22 cellular contexts compared by ENCODE assay signal in the genomic region with DNA sequence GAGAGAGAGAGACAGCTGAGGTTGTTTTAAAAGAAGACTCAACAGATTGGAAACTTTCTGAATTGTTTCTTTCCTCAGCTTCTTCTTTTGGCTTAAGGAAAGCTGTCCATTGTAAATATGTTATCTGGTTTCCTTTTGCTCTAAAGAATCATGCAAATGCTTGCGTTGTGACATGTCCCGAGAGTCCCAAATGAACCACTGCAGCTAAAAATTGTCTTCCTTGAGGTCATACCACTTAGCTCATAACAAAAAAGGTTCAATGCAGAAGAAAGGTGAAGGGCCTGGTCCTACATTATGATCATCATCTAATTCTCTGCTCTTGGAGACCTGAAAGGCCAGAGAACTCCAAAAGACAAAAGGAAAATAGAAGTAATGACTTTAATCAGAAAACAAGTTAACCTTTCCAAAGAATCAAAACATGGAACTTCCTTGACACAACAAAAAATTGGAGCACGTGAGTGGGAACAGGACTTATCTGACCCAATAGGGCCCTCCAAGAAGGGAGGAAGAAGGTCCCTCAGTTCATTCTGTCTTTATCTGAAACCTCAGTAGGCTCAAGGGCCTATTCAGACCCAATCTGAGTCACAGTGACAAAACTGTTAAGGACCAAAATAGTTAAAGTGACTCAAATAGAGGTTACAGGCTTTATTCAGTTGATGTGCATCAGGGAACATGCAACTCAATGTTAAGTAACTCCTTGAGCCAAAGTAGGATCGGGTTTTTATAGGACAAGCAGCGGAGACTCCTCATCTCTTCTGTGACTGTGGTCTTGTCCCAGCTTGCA. TPM values are rescaled to one million over a fixed set of nuclear protein-coding genes. Genes with fewer than 3 reads are reported as not detected.
A peak's percentile ranks its signal among the peaks of the same experiment; 100 is the strongest.
DNase-seq lines count a peak whose midpoint lies in the region; ATAC-seq, FAIRE-seq and TF ChIP-seq lines count a peak whose summit lies in the region.
"Had no signal": no experiment of that assay in that cellular context is flagged by ENCODE, and none has a peak within 500 bp of the region (broad histone marks: within the 10 kb centered on the region; RNA-seq: fewer than 3 reads in every experiment).

No MANE protein-coding gene starts in this region.

- no peaks in the 10 kb centered on the region for H3K9me3 Mint-ChIP-seq in activated CD8-positive, alpha-beta T cell treated with anti-CD3 and anti-CD28 coated beads for 36 hours
- H3K9me3 Mint-ChIP-seq in activated CD8-positive, alpha-beta T cell treated with anti-CD3 and anti-CD28 coated beads, Interleukin-2, amount 10 ng/mL, durations not matched to agents 7 days and 5 days (ENCODE audit: insufficient read depth), result no peaks in the 10 kb centered on the region
- no peaks in the 10 kb centered on the region for H3K9me3 Mint-ChIP-seq in effector memory CD8-positive, alpha-beta T cell
- H3K9me3 Mint-ChIP-seq: activated T-cell treated with anti-CD3 and anti-CD28 coated beads, Interleukin-2, amount 50 U/mL, for 24 hours; WTC11 had no signal

- no peaks in the 10 kb centered on the region for H3K9me1 ChIP-seq in endothelial cell of umbilical vein (replicated peaks; ENCODE audit: control insufficient read depth, extremely low read depth, insufficient read depth, low read length)

- no peak for TF ChIP-seq CTCF in activated CD8-positive, alpha-beta T cell treated with anti-CD3 and anti-CD28 coated beads for 36 hours (IDR thresholded peaks at IDR 0.05)
- TF ChIP-seq CTCF in endothelial cell of umbilical vein (IDR thresholded peaks at IDR 0.05; ENCODE audit: extremely low read depth in 1 of 2, insufficient read depth in 1 of 2, low read depth in 1 of 2, low read length in 2 of 2), result no peak

- no peak overlapping the region for H3K9ac ChIP-seq in endothelial cell of umbilical vein (replicated peaks; ENCODE audit: extremely low read depth, insufficient read depth, low read length)
- H3K9ac ChIP-seq: parathyroid adenoma had no signal

- CTCF ChIA-PET in activated CD8-positive, alpha-beta T cell treated with anti-CD3 and anti-CD28 coated beads for 36 hours (lab: Charles Lee), result interaction anchor here (1.9 to 2.7 kb wide), 2 partner anchors 9 to 11 kb away, joined by 4 to 14 read pairs; no protein-coding TSS in a partner anchor
- CTCF ChIA-PET in activated CD8-positive, alpha-beta T cell treated with anti-CD3 and anti-CD28 coated beads, Interleukin-2, amount 10 ng/mL, durations not matched to agents 7 days and 5 days (lab: Charles Lee), result interaction anchor here (1.1 kb wide), 1 partner anchor 10 kb away, joined by 5 read pairs; no protein-coding TSS in a partner anchor
- CTCF ChIA-PET in endothelial cell of umbilical vein (lab: Charles Lee), result no interaction called here

- peaks cover 48% of the 10 kb centered on the region for H3K4me1 Mint-ChIP-seq in activated CD8-positive, alpha-beta T cell treated with anti-CD3 and anti-CD28 coated beads for 36 hours (ENCODE audit: low read depth)
- H3K4me1 Mint-ChIP-seq in activated CD8-positive, alpha-beta T cell treated with anti-CD3 and anti-CD28 coated beads, Interleukin-2, amount 10 ng/mL, durations not matched to agents 7 days and 5 days (ENCODE audit: low read depth), result peaks cover 5% of the 10 kb centered on the region
- peaks cover 2 to 5% of the 10 kb centered on the region in 2 donors for H3K4me1 Mint-ChIP-seq in effector memory CD8-positive, alpha-beta T cell (ENCODE audit: low read depth in 2 of 2)

- no peaks in the 10 kb centered on the region for H3K36me3 Mint-ChIP-seq in activated CD8-positive, alpha-beta T cell treated with anti-CD3 and anti-CD28 coated beads for 36 hours (ENCODE audit: low read depth)
- no peaks in the 10 kb centered on the region for H3K36me3 Mint-ChIP-seq in activated CD8-positive, alpha-beta T cell treated with anti-CD3 and anti-CD28 coated beads, Interleukin-2, amount 10 ng/mL, durations not matched to agents 7 days and 5 days (ENCODE audit: low read depth)
- H3K36me3 Mint-ChIP-seq in effector memory CD8-positive, alpha-beta T cell (ENCODE audit: insufficient read depth), result no peaks in the 10 kb centered on the region
- H3K36me3 Mint-ChIP-seq: WTC11 had no signal

- H3K4me1 ChIP-seq in endothelial cell of umbilical vein (ENCODE audit: control insufficient read depth, extremely low read depth, insufficient read depth, low read length), result peaks cover 17% of the 10 kb centered on the region
- H3K4me1 ChIP-seq: ascending aorta, parathyroid adenoma had no signal

- no peak for TF ChIP-seq POLR2A in endothelial cell of umbilical vein (IDR thresholded peaks at IDR 0.05; ENCODE audit: low read depth, low read length)

- no peak for DNase-seq in activated CD8-positive, alpha-beta T cell treated with anti-CD3 and anti-CD28 coated beads for 36 hours
- no peak for DNase-seq in activated CD8-positive, alpha-beta T cell treated with anti-CD3 and anti-CD28 coated beads, Interleukin-2, amount 10 ng/mL, durations not matched to agents 7 days and 5 days
- DNase-seq in endothelial cell of umbilical vein (ENCODE audit: low read depth, low spot score), result no peak
- DNase-seq in ecto neural progenitor cell (ENCODE audit: low spot score), result no peak
- DNase-seq in effector memory CD8-positive, alpha-beta T cell, result no peak
- no peak for DNase-seq in SW 1271 (lab: John Stamatoyannopoulos, UW)
- DNase-seq: activated T-cell treated with anti-CD3 and anti-CD28 coated beads, Interleukin-2, amount 50 U/mL, for 24 hours; CD4-positive, alpha-beta memory T cell; cortex of kidney; mucosa of descending colon; NCI-H1092 treated with DMSO at 0.1 percent for 48 hours; stimulated activated CD4-positive, alpha-beta T cell treated with anti-CD3 and anti-CD28 coated beads, Interleukin-12 subunit alpha, Interleukin-12 subunit beta, amount 100 ng/mL, for 4 hours had no signal

- H3K27ac ChIP-seq in endothelial cell of umbilical vein (ENCODE audit: insufficient read depth, low read depth, low read length), result no peak overlapping the region
- H3K27ac ChIP-seq: ascending aorta, hepatocyte, parathyroid adenoma, SK-N-MC had no signal

- FAIRE-seq in endothelial cell of umbilical vein (lab: Jason Lieb, UNC), result peak; percentile 86
- FAIRE-seq: GM18507 had no signal

- no peaks in the 10 kb centered on the region for H4K20me1 ChIP-seq in endothelial cell of umbilical vein (replicated peaks; ENCODE audit: control insufficient read depth, extremely low read depth, insufficient read depth, low read length)

- intact Hi-C loops in activated CD8-positive, alpha-beta T cell treated with anti-CD3 and anti-CD28 coated beads for 36 hours (cut with micrococcal nuclease), result no loop called here
- intact Hi-C loops in endothelial cell of umbilical vein (cut with micrococcal nuclease), result loop anchor here (10.0 kb wide), 1 partner anchor 315 kb away; no protein-coding TSS in a partner anchor

- H3K27ac Mint-ChIP-seq in activated CD8-positive, alpha-beta T cell treated with anti-CD3 and anti-CD28 coated beads for 36 hours, result no peak overlapping the region
- no peak overlapping the region for H3K27ac Mint-ChIP-seq in activated CD8-positive, alpha-beta T cell treated with anti-CD3 and anti-CD28 coated beads, Interleukin-2, amount 10 ng/mL, durations not matched to agents 7 days and 5 days
- H3K27ac Mint-ChIP-seq in effector memory CD8-positive, alpha-beta T cell, result no peak overlapping the region
- H3K27ac Mint-ChIP-seq: activated T-cell treated with anti-CD3 and anti-CD28 coated beads, Interleukin-2, amount 50 U/mL, for 24 hours; WTC11 had no signal

- H3K9me3 ChIP-seq in endothelial cell of umbilical vein (replicated peaks; ENCODE audit: control insufficient read depth, insufficient read depth, low read length), result no peaks in the 10 kb centered on the region
- H3K9me3 ChIP-seq: ascending aorta, mucosa of descending colon had no signal

- no peak overlapping the region for H3K4me3 Mint-ChIP-seq in activated CD8-positive, alpha-beta T cell treated with anti-CD3 and anti-CD28 coated beads for 36 hours
- H3K4me3 Mint-ChIP-seq in activated CD8-positive, alpha-beta T cell treated with anti-CD3 and anti-CD28 coated beads, Interleukin-2, amount 10 ng/mL, durations not matched to agents 7 days and 5 days, result no peak overlapping the region
- no peak overlapping the region for H3K4me3 Mint-ChIP-seq in effector memory CD8-positive, alpha-beta T cell
- H3K4me3 Mint-ChIP-seq: activated T-cell treated with anti-CD3 and anti-CD28 coated beads, Interleukin-2, amount 50 U/mL, for 24 hours; WTC11 had no signal

- dilution Hi-C loops in endothelial cell of umbilical vein (cut with MboI; ENCODE audit: extremely low pct_ligation_motif_present, low sequenced_read_pairs), result no loop called here

- no peak overlapping the region for H3K4me3 ChIP-seq in endothelial cell of umbilical vein (replicated peaks in 1 of 3; ENCODE audit: insufficient read depth in 1 of 3, low read depth in 1 of 3, low read length in 3 of 3)
- H3K4me3 ChIP-seq: ascending aorta, hepatocyte, mucosa of descending colon, SK-N-MC had no signal

- no peak overlapping the region for H2AFZ ChIP-seq in endothelial cell of umbilical vein (ENCODE audit: low read depth, low read length)
- H2AFZ ChIP-seq: hepatocyte, parathyroid adenoma had no signal

- no peaks in the 10 kb centered on the region for H3K36me3 ChIP-seq in endothelial cell of umbilical vein (ENCODE audit: control insufficient read depth in 2 of 2, extremely low read depth in 1 of 2, insufficient read depth in 2 of 2, low read length in 2 of 2)
- H3K36me3 ChIP-seq: ascending aorta had no signal

- BruUV-seq in endothelial cell of umbilical vein (replicated peaks; lab: Mats Ljungman, UMichigan), result no TSS peak

- ATAC-seq in activated CD8-positive, alpha-beta T cell treated with anti-CD3 and anti-CD28 coated beads for 36 hours, result peak; percentile 66
- ATAC-seq in activated CD8-positive, alpha-beta T cell treated with anti-CD3 and anti-CD28 coated beads, Interleukin-2, amount 10 ng/mL, durations not matched to agents 7 days and 5 days, result no peak
- ATAC-seq in GM21526 (IDR thresholded peaks at IDR 0.05; ENCODE audit: low FRiP score, unreplicated experiment) (peak; percentile 70), HG03066 (IDR thresholded peaks at IDR 0.05; ENCODE audit: low read depth, unreplicated experiment) (peak; percentile 54)
- ATAC-seq in effector memory CD8-positive, alpha-beta T cell (replicated peaks), result no peak
- ATAC-seq: mucosa of descending colon, WTC11 had no signal

- H3K4me2 ChIP-seq in endothelial cell of umbilical vein (ENCODE audit: insufficient read depth, low read length), result no peak overlapping the region
- H3K4me2 ChIP-seq: hepatocyte had no signal

- no peaks in the 10 kb centered on the region for H3K27me3 Mint-ChIP-seq in activated CD8-positive, alpha-beta T cell treated with anti-CD3 and anti-CD28 coated beads for 36 hours
- H3K27me3 Mint-ChIP-seq in activated CD8-positive, alpha-beta T cell treated with anti-CD3 and anti-CD28 coated beads, Interleukin-2, amount 10 ng/mL, durations not matched to agents 7 days and 5 days (ENCODE audit: low read depth), result no peaks in the 10 kb centered on the region
- no peaks in the 10 kb centered on the region for H3K27me3 Mint-ChIP-seq in effector memory CD8-positive, alpha-beta T cell
- H3K27me3 Mint-ChIP-seq: CD4-positive, alpha-beta memory T cell had no signal

- H3K79me2 ChIP-seq in endothelial cell of umbilical vein (ENCODE audit: control insufficient read depth, insufficient read depth, low read length), result no peaks in the 10 kb centered on the region
- H3K79me2 ChIP-seq: hepatocyte, parathyroid adenoma had no signal

- H3K27me3 ChIP-seq in endothelial cell of umbilical vein (ENCODE audit: control insufficient read depth in 2 of 2, insufficient read depth in 2 of 2, low read length in 2 of 2), result no peaks in the 10 kb centered on the region
- H3K27me3 ChIP-seq: ascending aorta, hepatocyte had no signal

- POLR2A ChIA-PET in activated CD8-positive, alpha-beta T cell treated with anti-CD3 and anti-CD28 coated beads for 36 hours (lab: Charles Lee), result no interaction called here
- POLR2A ChIA-PET in activated CD8-positive, alpha-beta T cell treated with anti-CD3 and anti-CD28 coated beads, Interleukin-2, amount 10 ng/mL, durations not matched to agents 7 days and 5 days (lab: Charles Lee), result no interaction called here
- POLR2A ChIA-PET in endothelial cell of umbilical vein (lab: Charles Lee), result no interaction called here

RNA-seq across cellular contexts. Expression of a gene that starts 14.7 kb away (rescaled TPM):
- total RNA-seq in activated CD8-positive, alpha-beta T cell treated with anti-CD3 and anti-CD28 coated beads for 36 hours, result 1 to 10 TPM in 1 of 2 experiments, under 1 TPM in 1; 0.61 to 1.2 TPM
- under 1 TPM; 0.53 to 0.60 TPM for total RNA-seq in activated CD8-positive, alpha-beta T cell treated with anti-CD3 and anti-CD28 coated beads, Interleukin-2, amount 10 ng/mL, durations not matched to agents 7 days and 5 days
- 2.1 and 2.6 TPM in 2 replicates for total RNA-seq in endothelial cell of umbilical vein
- 1.5 and 3.5 TPM in 2 replicates for polyA plus RNA-seq in endothelial cell of umbilical vein
- 2.1 and 2.8 TPM in 2 replicates for polyA plus RNA-seq in endothelial cell of umbilical vein (2011; cell fraction: cytosol; rRNA removed)
- 3.0 and 4.1 TPM in 2 replicates for polyA plus RNA-seq in endothelial cell of umbilical vein (2011; cell fraction: nucleus; rRNA removed)
- polyA plus RNA-seq in endothelial cell of umbilical vein (2012), result 2.3 and 4.1 TPM in 2 replicates
- 1.3 and 3.1 TPM in 2 replicates for polyA minus RNA-seq in endothelial cell of umbilical vein
- polyA minus RNA-seq in endothelial cell of umbilical vein (2011; cell fraction: cytosol; rRNA and poly(A)+ RNA removed), result not detected
- 0.91 and 1.3 TPM in 2 replicates for polyA minus RNA-seq in endothelial cell of umbilical vein (2011; cell fraction: nucleus; rRNA and poly(A)+ RNA removed)
- total RNA-seq: A172, fibroblast of lung had no signal

RNA-seq across cellular contexts. Expression of a gene that starts 48.0 kb away (rescaled TPM):
- total RNA-seq in activated CD8-positive, alpha-beta T cell treated with anti-CD3 and anti-CD28 coated beads for 36 hours, result not detected
- total RNA-seq in activated CD8-positive, alpha-beta T cell treated with anti-CD3 and anti-CD28 coated beads, Interleukin-2, amount 10 ng/mL, durations not matched to agents 7 days and 5 days, result not detected
- not detected in 2 replicates for total RNA-seq in endothelial cell of umbilical vein
- not detected in 2 replicates for polyA plus RNA-seq in endothelial cell of umbilical vein
- polyA plus RNA-seq in endothelial cell of umbilical vein (2011; cell fraction: cytosol; rRNA removed), result not detected in 2 replicates
- polyA plus RNA-seq in endothelial cell of umbilical vein (2011; cell fraction: nucleus; rRNA removed), result not detected in 2 replicates
- not detected in 2 replicates for polyA plus RNA-seq in endothelial cell of umbilical vein (2012)
- polyA minus RNA-seq in endothelial cell of umbilical vein, result not detected in 2 replicates
- not detected for polyA minus RNA-seq in endothelial cell of umbilical vein (2011; cell fraction: cytosol; rRNA and poly(A)+ RNA removed)
- not detected in 2 replicates for polyA minus RNA-seq in endothelial cell of umbilical vein (2011; cell fraction: nucleus; rRNA and poly(A)+ RNA removed)
- total RNA-seq: A172; ascending aorta; CD4-positive, alpha-beta memory T cell; fibroblast of lung; hepatocyte; mucosa of descending colon had no signal
- polyA plus RNA-seq: CD4-positive, alpha-beta memory T cell; fibroblast of lung; hepatocyte had no signal

Comparison
In these comparisons a context has a peak if more than half of its experiments do, and no peak if none do; other contexts are left out.
1. ATAC-seq: peak in activated CD8-positive, alpha-beta T cell treated with anti-CD3 and anti-CD28 coated beads for 36 hours (single experiment), GM21526 (single experiment) and HG03066 (single experiment); none in activated CD8-positive, alpha-beta T cell treated with anti-CD3 and anti-CD28 coated beads, Interleukin-2, amount 10 ng/mL, durations not matched to agents 7 days and 5 days (single experiment) and effector memory CD8-positive, alpha-beta T cell (single experiment).